ENCODE assay signal across 1 cellular context in genomic region chr1:121396335-121397081, GRCh38.
TF ChIP-seq lines count a peak whose summit lies in the region.

No MANE protein-coding gene starts in this region.

TF ChIP-seq in H1, 55 proteins besides CTCF, POLR2A, EP300 and RAD21:
- peak; percentile 40 for TF ChIP-seq EZH2 (IDR thresholded peaks at IDR 0.05; ENCODE audit: low read depth, low read length, severe bottlenecking)
- peak; percentile 54; the same call in 1 of the 2 replicates for TF ChIP-seq SUZ12 (IDR thresholded peaks at IDR 0.05; ENCODE audit: low read length)
- TF ChIP-seq ASH2L (IDR thresholded peaks at IDR 0.05; ENCODE audit: low read length), result peak; percentile 49
